In the genomic region with DNA sequence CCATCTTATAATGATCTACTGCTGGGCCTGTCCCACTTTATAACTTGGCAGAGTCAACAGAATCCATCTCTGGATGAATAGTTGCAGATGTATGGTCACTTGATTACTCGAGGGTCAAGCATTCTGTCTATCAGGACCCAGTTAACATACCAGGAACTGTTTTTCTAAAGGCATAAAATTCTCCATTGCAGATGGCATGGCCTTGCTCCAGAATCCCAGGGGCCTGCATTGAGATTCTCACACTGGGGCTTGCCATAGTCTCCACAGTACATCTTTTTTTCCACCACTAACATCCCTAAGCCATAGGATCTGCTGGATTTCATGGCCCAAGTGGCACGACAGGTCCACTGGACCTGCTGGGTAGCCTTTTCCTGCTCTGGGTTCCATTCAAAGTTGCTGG, we compare ENCODE assay signal across 3 cellular contexts.
"Had no signal": no experiment of that assay in that cellular context is flagged by ENCODE, and none has a peak within 500 bp of the region (broad histone marks: within the 10 kb centered on the region; RNA-seq: fewer than 3 reads in every experiment).

No MANE protein-coding gene starts in this region.

- DNase-seq: GDM1, GF-D8 had no signal

- ATAC-seq: GM12878 had no signal

- H3K4me3 ChIP-seq: GM12878 had no signal
